8 cellular contexts compared by ENCODE assay signal in the genomic region with DNA sequence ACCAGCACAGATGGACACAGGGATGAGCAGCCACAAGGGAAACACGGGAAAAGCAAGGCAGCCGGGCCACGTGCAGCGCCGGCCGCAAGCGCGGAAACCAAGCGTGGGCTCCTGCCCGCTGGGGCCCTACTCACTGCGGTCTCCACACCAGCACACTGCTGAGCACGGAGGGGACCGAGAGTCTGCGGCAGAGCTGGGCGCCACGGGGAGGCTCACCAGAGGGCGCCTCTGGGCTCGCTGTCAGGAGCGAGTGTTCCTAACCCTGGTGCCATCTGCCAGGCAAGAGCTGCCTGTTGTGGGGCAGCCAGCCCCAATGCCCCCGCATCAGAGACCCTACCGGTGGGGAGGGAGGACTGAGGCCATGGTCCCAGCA. TPM values are rescaled to one million over a fixed set of nuclear protein-coding genes. Genes with fewer than 3 reads are reported as not detected.
A peak's percentile ranks its signal among the peaks of the same experiment; 100 is the strongest.
DNase-seq lines count a peak whose midpoint lies in the region; ATAC-seq and TF ChIP-seq lines count a peak whose summit lies in the region.

No MANE protein-coding gene starts in this region.

- no peaks in the 10 kb centered on the region for H3K36me3 Mint-ChIP-seq in brain

- peak overlapping the region in 4 of 5 experiments; percentile 60 to 92 (median 72) for H3K27ac Mint-ChIP-seq in brain

- peak overlapping the region in 1 of 5 experiments; percentile 50 for H3K4me3 Mint-ChIP-seq in brain

- H3K27me3 Mint-ChIP-seq in brain, result no peaks in the 10 kb centered on the region

- in situ Hi-C loops in ACHN (cut with HindIII; ENCODE audit: low pct_ligation_motif_present, low pct_unique_long_range_greater_than_20kb, low sequenced_read_pairs), result no loop called here

- peaks cover 60% of the 10 kb centered on the region for H3K4me1 Mint-ChIP-seq in brain

- H3K27ac ChIP-seq in VCaP, result no peak overlapping the region

- peak; percentile 86 for DNase-seq in DMS 273 (lab: John Stamatoyannopoulos, UW; ENCODE audit: unreplicated experiment)
- no peak for DNase-seq in DMS 273 treated with DMSO at 0.1 percent for 48 hours (lab: John Stamatoyannopoulos, UW)
- DNase-seq in left kidney (ENCODE audit: low read depth, low spot score), result peak; percentile 73
- DNase-seq in stimulated activated CD4-positive, alpha-beta T cell treated with anti-CD3 and anti-CD28 coated beads, Interleukin-4, amount 100 ng/mL, for 1 hour, result peak; percentile 81
- DNase-seq in ACHN, result no peak

- peak; percentile 37 for TF ChIP-seq CTCF in VCaP (conservative IDR thresholded peaks at IDR 0.05)
- TF ChIP-seq CTCF in brain (conservative IDR thresholded peaks at IDR 0.05), result peak; percentile 24 to 53

- H3K9me3 Mint-ChIP-seq in brain, result peaks cover 0 to 3% (median 0%) of the 10 kb centered on the region in 5 experiments

- ATAC-seq in HG03442 (IDR thresholded peaks at IDR 0.05; ENCODE audit: unreplicated experiment), result peak; percentile 26

RNA-seq across cellular contexts. Expression of a gene that starts 26.5 kb away (rescaled TPM):
- polyA plus RNA-seq in brain (ENCODE audit: insufficient read depth, low read depth, low replicate concordance), result 73.2 TPM

RNA-seq across cellular contexts. Expression of a gene that starts 30.5 kb away (rescaled TPM):
- 129 TPM for polyA plus RNA-seq in brain (ENCODE audit: insufficient read depth, low read depth, low replicate concordance)

RNA-seq across cellular contexts. Expression of a gene that starts 31.2 kb away (rescaled TPM):
- polyA plus RNA-seq in brain (ENCODE audit: insufficient read depth, low read depth, low replicate concordance), result 25.7 TPM

RNA-seq across cellular contexts. Expression of a gene that starts 32.6 kb away (rescaled TPM):
- 36.3 TPM for polyA plus RNA-seq in brain (ENCODE audit: insufficient read depth, low read depth, low replicate concordance)

Comparison
In these comparisons a context has a peak if more than half of its experiments do, and no peak if none do; other contexts are left out.
1. DNase-seq: peak in DMS 273 (single experiment), left kidney (single experiment) and stimulated activated CD4-positive, alpha-beta T cell treated with anti-CD3 and anti-CD28 coated beads, Interleukin-4, amount 100 ng/mL, for 1 hour (single experiment); none in DMS 273 treated with DMSO at 0.1 percent for 48 hours (single experiment) and ACHN (single experiment).